1 cellular context compared by ENCODE assay signal in genomic region chr15:38565287-38565670, GRCh38.
TF ChIP-seq lines count a peak whose summit lies in the region.

No MANE protein-coding gene starts in this region.

TF ChIP-seq in HepG2, 621 proteins besides CTCF, POLR2A, EP300 and RAD21 (continued from another document):
- TF ChIP-seq HIVEP1 (CRISPR knock-in tag; IDR thresholded peaks at IDR 0.05) = no peak
